In the genomic region with DNA sequence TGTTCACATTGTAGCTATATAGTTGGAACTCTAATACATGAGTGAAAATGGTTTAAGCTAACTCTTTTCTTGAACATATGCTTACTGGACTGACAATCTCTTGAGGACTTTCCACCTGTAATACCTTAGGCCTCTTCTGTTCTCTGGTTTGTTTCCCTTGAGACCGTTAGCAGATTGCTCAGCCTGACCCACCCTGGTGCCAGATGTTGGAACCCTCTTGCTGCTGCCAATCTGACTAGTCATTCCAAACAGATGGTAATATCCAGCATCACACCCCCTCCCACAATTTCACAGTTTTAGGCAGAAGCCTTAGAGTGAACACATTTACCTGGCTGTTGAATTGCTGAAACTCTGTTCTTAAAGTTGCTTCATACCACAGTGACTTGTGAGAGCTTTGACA, we compare ENCODE assay signal across 26 cellular contexts. TPM values are rescaled to one million over a fixed set of nuclear protein-coding genes. Genes with fewer than 3 reads are reported as not detected.
DNase-seq lines count a peak whose midpoint lies in the region; ATAC-seq and TF ChIP-seq lines count a peak whose summit lies in the region.
"Had no signal": no experiment of that assay in that cellular context is flagged by ENCODE, and none has a peak within 500 bp of the region (broad histone marks: within the 10 kb centered on the region; RNA-seq: fewer than 3 reads in every experiment).

No MANE protein-coding gene starts in this region.

- H3K27ac ChIP-seq in RWPE2 (ENCODE audit: poor library complexity, severe bottlenecking), result peak overlapping the region; percentile 48
- peak overlapping the region; percentile 86 to 93 for H3K27ac ChIP-seq in thoracic aorta
- H3K27ac ChIP-seq: RWPE1, SK-N-MC, spleen had no signal

- peaks cover 84% of the 10 kb centered on the region for H3K4me1 Mint-ChIP-seq in HFFc6 (ENCODE audit: low read depth)
- peaks cover 18% of the 10 kb centered on the region for H3K4me1 Mint-ChIP-seq in glutamatergic neuron (ENCODE audit: low read depth, unreplicated experiment)
- H3K4me1 Mint-ChIP-seq: naive thymus-derived CD8-positive, alpha-beta T cell had no signal

- no peaks in the 10 kb centered on the region; the same call in 1 of the 2 replicates for H3K9me3 Mint-ChIP-seq in HFFc6
- peaks cover 11% of the 10 kb centered on the region for H3K9me3 Mint-ChIP-seq in glutamatergic neuron (ENCODE audit: unreplicated experiment)

- H3K4me3 Mint-ChIP-seq in HFFc6, result peak overlapping the region; percentile 10; the same call in 1 of the 2 replicates
- peak overlapping the region; percentile 2 for H3K4me3 Mint-ChIP-seq in glutamatergic neuron (ENCODE audit: unreplicated experiment)
- H3K4me3 Mint-ChIP-seq: activated naive CD4-positive, alpha-beta T cell treated with anti-CD3 and anti-CD28 coated beads for 36 hours; CD4-positive, alpha-beta T cell; naive thymus-derived CD8-positive, alpha-beta T cell; type B pancreatic cell had no signal

- H3K27me3 ChIP-seq in RWPE2 (ENCODE audit: insufficient read depth, poor library complexity, severe bottlenecking), result no peaks in the 10 kb centered on the region
- no peaks in the 10 kb centered on the region for H3K27me3 ChIP-seq in thoracic aorta (replicated peaks; ENCODE audit: insufficient read depth)
- H3K27me3 ChIP-seq: heart right ventricle, MG63, spleen had no signal

- no peak for TF ChIP-seq CTCF in HFFc6 (IDR thresholded peaks at IDR 0.05)
- TF ChIP-seq CTCF in RWPE2 (IDR thresholded peaks at IDR 0.05; ENCODE audit: poor library complexity, severe bottlenecking), result no peak
- no peak for TF ChIP-seq CTCF in glutamatergic neuron (IDR thresholded peaks at IDR 0.05; ENCODE audit: partially characterized antibody, unreplicated experiment)
- no peak for TF ChIP-seq CTCF in thoracic aorta (IDR thresholded peaks at IDR 0.05)
- no peak for TF ChIP-seq CTCF in mucosa of descending colon (IDR thresholded peaks at IDR 0.05)

- H3K27me3 Mint-ChIP-seq in HFFc6 (ENCODE audit: insufficient read depth) (peaks cover 24% of the 10 kb centered on the region), glutamatergic neuron (ENCODE audit: unreplicated experiment) (peaks cover 1% of the 10 kb centered on the region)
- H3K27me3 Mint-ChIP-seq: CD4-positive, alpha-beta T cell; type B pancreatic cell had no signal

- H3K9me3 ChIP-seq in RWPE2 (ENCODE audit: severe bottlenecking), result no peaks in the 10 kb centered on the region
- H3K9me3 ChIP-seq in thoracic aorta, result no peaks in the 10 kb centered on the region
- no peaks in the 10 kb centered on the region for H3K9me3 ChIP-seq in mucosa of descending colon

- DNase-seq in HFFc6 (no peak), RWPE2 (ENCODE audit: low spot score) (no peak), glutamatergic neuron (no peak), thoracic aorta (ENCODE audit: low spot score) (no peak), mucosa of descending colon (no peak), NCI-H526 (lab: John Stamatoyannopoulos, UW) (no peak)
- DNase-seq: activated CD4-positive, alpha-beta T cell treated with anti-CD3 and anti-CD28 coated beads for 48 hours; activated naive CD4-positive, alpha-beta T cell treated with anti-CD3 and anti-CD28 coated beads for 36 hours; amniotic stem cell; CD4-positive, alpha-beta T cell; heart right ventricle; left colon; mesendoderm; MG63; naive thymus-derived CD8-positive, alpha-beta T cell; NCI-H1417 treated with DMSO at 0.1 percent for 48 hours; NCI-H69; occipital lobe; spleen; stimulated activated CD4-positive, alpha-beta T cell treated with anti-CD3 and anti-CD28 coated beads, Interleukin-4, amount 100 ng/mL, for 24 hours; stimulated activated naive CD4-positive, alpha-beta T cell treated with Interleukin-2 at 50 U/mL for 16 hours had no signal

- intact Hi-C loops in mucosa of descending colon (cut with DNase I, micrococcal nuclease), result no loop called here

- H3K4me1 ChIP-seq in RWPE2 (ENCODE audit: insufficient read depth, poor library complexity, severe bottlenecking) (peaks cover 27% of the 10 kb centered on the region), thoracic aorta (ENCODE audit: control insufficient read depth in 1 of 2, low read depth in 2 of 2) (peaks cover 43 to 88% of the 10 kb centered on the region in 2 donors), mucosa of descending colon (ENCODE audit: low read depth) (no peaks in the 10 kb centered on the region)

- H3K27ac Mint-ChIP-seq in HFFc6, result peak overlapping the region; percentile 39
- peak overlapping the region; percentile 7 for H3K27ac Mint-ChIP-seq in glutamatergic neuron (ENCODE audit: unreplicated experiment)
- H3K27ac Mint-ChIP-seq: activated naive CD4-positive, alpha-beta T cell treated with anti-CD3 and anti-CD28 coated beads for 36 hours; CD4-positive, alpha-beta T cell; type B pancreatic cell had no signal

- peaks cover 67% of the 10 kb centered on the region for H3K36me3 Mint-ChIP-seq in HFFc6 (ENCODE audit: low read depth)
- peaks cover 10% of the 10 kb centered on the region for H3K36me3 Mint-ChIP-seq in glutamatergic neuron (ENCODE audit: unreplicated experiment)

- ATAC-seq in RWPE2 (ENCODE audit: low read depth), result no peak
- no peak for ATAC-seq in thoracic aorta (ENCODE audit: insufficient number of reproducible peaks, low FRiP score, low read depth)
- ATAC-seq in mucosa of descending colon, result no peak
- ATAC-seq in GM21367 (IDR thresholded peaks at IDR 0.05; ENCODE audit: unreplicated experiment), result no peak
- no peak for ATAC-seq in GM21515 (IDR thresholded peaks at IDR 0.05; ENCODE audit: unreplicated experiment)
- ATAC-seq: heart right ventricle; left colon; naive thymus-derived CD8-positive, alpha-beta T cell had no signal

- H3K36me3 ChIP-seq in RWPE2 (ENCODE audit: low read depth) (peaks cover 41% of the 10 kb centered on the region), thoracic aorta (no peaks in the 10 kb centered on the region), mucosa of descending colon (ENCODE audit: low read depth) (no peaks in the 10 kb centered on the region)
- H3K36me3 ChIP-seq: spleen had no signal

- H3K4me3 ChIP-seq in RWPE2 (ENCODE audit: severe bottlenecking) (no peak overlapping the region), thoracic aorta (peak overlapping the region; percentile 34), mucosa of descending colon (no peak overlapping the region)
- H3K4me3 ChIP-seq: heart right ventricle, MG63, SK-N-MC, spleen had no signal

RNA-seq across cellular contexts. Expression of a gene that starts 18.7 kb away (rescaled TPM):
- total RNA-seq in HFFc6 (2021; fragmentation: NEBNext Ultra II Directional; extraction: Animal tissue kit (Norgen Biotek cat#: 25700)), result 1,000 to 10,000 TPM; 1,066 to 1,726 (median 1,102) TPM
- total RNA-seq in glutamatergic neuron (ENCODE audit: unreplicated experiment) (61.8 TPM), thoracic aorta (1,000 to 10,000 TPM in 1 of 2 donors, 100 to 1,000 TPM in 1; 912 to 1,038 TPM), mucosa of descending colon (1,000 to 10,000 TPM in 1 of 3 donors, 100 to 1,000 TPM in 1, 10 to 100 TPM in 1; 40.3 to 1,241 (median 134) TPM)
- total RNA-seq: naive thymus-derived CD8-positive, alpha-beta T cell had no signal
